17 cellular contexts compared by ENCODE assay signal in genomic region chr1:106787511-106787910, GRCh38.
"Had no signal": no experiment of that assay in that cellular context is flagged by ENCODE, and none has a peak within 500 bp of the region (broad histone marks: within the 10 kb centered on the region; RNA-seq: fewer than 3 reads in every experiment).

No MANE protein-coding gene starts in this region.

- DNase-seq: dorsolateral prefrontal cortex; effector CD4-positive, alpha-beta T cell; hypothalamus; immature natural killer cell; islet precursor cell; kidney glomerular epithelial cell; left colon; left ventricle myocardium superior; lower lobe of right lung; mucosa of descending colon; naive B cell; right cardiac atrium; sigmoid colon; stimulated activated naive B cell treated with anti-CD40 and anti-IgM and Interleukin-4, amounts not matched to agents 10 μg/mL and 1 μg/mL and 100 μg/mL, for 72 hours; upper lobe of left lung had no signal

- FAIRE-seq: frontal cortex, urothelium cell line had no signal
